19 cellular contexts compared by ENCODE assay signal in genomic region chr17:79790805-79791353, GRCh38. TPM values are rescaled to one million over a fixed set of nuclear protein-coding genes. Genes with fewer than 3 reads are reported as not detected.
DNase-seq lines count a peak whose midpoint lies in the region; ATAC-seq and TF ChIP-seq lines count a peak whose summit lies in the region.
"Had no signal": no experiment of that assay in that cellular context is flagged by ENCODE, and none has a peak within 500 bp of the region (broad histone marks: within the 10 kb centered on the region; RNA-seq: fewer than 3 reads in every experiment).

No MANE protein-coding gene starts in this region.

- H3K79me2 ChIP-seq in mesendoderm (ENCODE audit: control insufficient read depth, insufficient read depth, low read length) = no peaks in the 10 kb centered on the region

- WGBS in mesendoderm (ENCODE audit: extremely low coverage, insufficient coverage, low lambda C conversion rate) = no CpG with 5 or more reads among the region's 38 CpGs

- no peak overlapping the region for H2BK15ac ChIP-seq in mesendoderm (replicated peaks; ENCODE audit: low read depth)

- no peak overlapping the region for H3K56ac ChIP-seq in mesendoderm (ENCODE audit: low read length)

- no peak overlapping the region for H3K9ac ChIP-seq in mesendoderm (ENCODE audit: low read length)

- no peaks in the 10 kb centered on the region for H3K36me3 ChIP-seq in mesendoderm (ENCODE audit: control insufficient read depth, insufficient read depth, low read length)

- POLR2A ChIA-PET in activated B cell treated with CpG ODN at 0.5 μM for 24 hours (lab: Charles Lee) = interaction anchor here (0.6 to 2.1 kb wide), 3 partner anchors 9 to 48 kb away, joined by 4 to 6 read pairs (median 4); partner anchors contain the start of gene CBX4

- H3K4me3 ChIP-seq in mesendoderm (ENCODE audit: low read length) = no peak overlapping the region

- no peak overlapping the region for H3K27ac ChIP-seq in mesendoderm (ENCODE audit: low read depth, low read length)
- H3K27ac ChIP-seq: SJSA1, spleen, suprapubic skin had no signal

- H3K4me1 ChIP-seq in mesendoderm (ENCODE audit: control insufficient read depth, low read depth, low read length) = peaks cover 3% of the 10 kb centered on the region

- peaks cover 62% of the 10 kb centered on the region for H3K27me3 ChIP-seq in mesendoderm (ENCODE audit: insufficient read depth, low read length, poor library complexity)
- H3K27me3 ChIP-seq: SJSA1 had no signal

- CTCF ChIA-PET in activated B cell treated with CpG ODN at 0.5 μM for 24 hours (lab: Charles Lee) = interaction anchor here (1.0 to 1.1 kb wide), 2 partner anchors 48 to 200 kb away, joined by 3 to 4 read pairs; partner anchors contain the start of gene CBX4

- H3K27ac Mint-ChIP-seq in stimulated activated naive CD8-positive, alpha-beta T cell treated with anti-CD3 and anti-CD28 coated beads, Interleukin-15, amount 100 ng/mL, for 72 hours = no peak overlapping the region
- H3K27ac Mint-ChIP-seq in activated B cell treated with CpG ODN at 0.5 μM for 24 hours = no peak overlapping the region
- H3K27ac Mint-ChIP-seq: activated CD4-positive, alpha-beta T cell treated with anti-CD3 and anti-CD28 coated beads, Interleukin-2, amount 10 ng/mL, durations not matched to agents 24 days and 14 days had no signal

- peak overlapping the region; percentile 80 for H3K23ac ChIP-seq in mesendoderm (ENCODE audit: low read length)

- no peaks in the 10 kb centered on the region for H3K79me1 ChIP-seq in mesendoderm (ENCODE audit: low read length)

- no peak overlapping the region for H2BK5ac ChIP-seq in mesendoderm (ENCODE audit: low read length)

- peaks cover 33% of the 10 kb centered on the region for H3K4me1 Mint-ChIP-seq in stimulated activated naive CD8-positive, alpha-beta T cell treated with anti-CD3 and anti-CD28 coated beads, Interleukin-15, amount 100 ng/mL, for 72 hours
- H3K4me1 Mint-ChIP-seq in activated B cell treated with CpG ODN at 0.5 μM for 24 hours = peaks cover 14% of the 10 kb centered on the region

- intact Hi-C loops in activated B cell treated with CpG ODN at 0.5 μM for 24 hours (cut with micrococcal nuclease) = loop anchor here (1.0 kb wide), 3 partner anchors 8 to 200 kb away; no protein-coding TSS in a partner anchor

- peak; percentile 31 for ATAC-seq in stimulated activated naive CD8-positive, alpha-beta T cell treated with anti-CD3 and anti-CD28 coated beads, Interleukin-15, amount 100 ng/mL, for 72 hours
- no peak for ATAC-seq in stimulated activated naive CD8-positive, alpha-beta T cell treated with anti-CD3 and anti-CD28 coated beads, Interleukin-15, Interleukin-2, amounts not matched to agents 100 U/mL and 50 U/mL, for 24 hours
- peak; percentile 18 for ATAC-seq in activated B cell treated with CpG ODN at 0.5 μM for 24 hours (ENCODE audit: low read depth)
- ATAC-seq in GM18907 (IDR thresholded peaks at IDR 0.05; ENCODE audit: unreplicated experiment) = no peak

- no peak overlapping the region for H2AK5ac ChIP-seq in mesendoderm (ENCODE audit: low read length)

- no peak overlapping the region for H3K4me2 ChIP-seq in mesendoderm (ENCODE audit: low read length)

- no peak overlapping the region for H4K5ac ChIP-seq in mesendoderm (ENCODE audit: low read length)

- H3K9me3 Mint-ChIP-seq in stimulated activated naive CD8-positive, alpha-beta T cell treated with anti-CD3 and anti-CD28 coated beads, Interleukin-15, amount 100 ng/mL, for 72 hours = no peaks in the 10 kb centered on the region
- H3K9me3 Mint-ChIP-seq in activated B cell treated with CpG ODN at 0.5 μM for 24 hours = no peaks in the 10 kb centered on the region
- H3K9me3 Mint-ChIP-seq: activated CD4-positive, alpha-beta T cell treated with anti-CD3 and anti-CD28 coated beads, Interleukin-2, amount 10 ng/mL, durations not matched to agents 24 days and 14 days had no signal

- peak overlapping the region; percentile 20 to 52 for H3K4me3 Mint-ChIP-seq in stimulated activated naive CD8-positive, alpha-beta T cell treated with anti-CD3 and anti-CD28 coated beads, Interleukin-15, amount 100 ng/mL, for 72 hours
- no peak overlapping the region for H3K4me3 Mint-ChIP-seq in activated B cell treated with CpG ODN at 0.5 μM for 24 hours
- H3K4me3 Mint-ChIP-seq: activated CD4-positive, alpha-beta T cell treated with anti-CD3 and anti-CD28 coated beads, Interleukin-2, amount 10 ng/mL, durations not matched to agents 24 days and 14 days had no signal

- H3K27me3 Mint-ChIP-seq in stimulated activated naive CD8-positive, alpha-beta T cell treated with anti-CD3 and anti-CD28 coated beads, Interleukin-15, amount 100 ng/mL, for 72 hours = peaks cover 78% of the 10 kb centered on the region
- peaks cover 40% of the 10 kb centered on the region for H3K27me3 Mint-ChIP-seq in activated B cell treated with CpG ODN at 0.5 μM for 24 hours

- no peak for DNase-seq in stimulated activated naive CD8-positive, alpha-beta T cell treated with anti-CD3 and anti-CD28 coated beads, Interleukin-15, amount 100 ng/mL, for 72 hours
- no peak for DNase-seq in stimulated activated naive CD8-positive, alpha-beta T cell treated with anti-CD3 and anti-CD28 coated beads, Interleukin-15, Interleukin-2, amounts not matched to agents 100 U/mL and 50 U/mL, for 24 hours
- DNase-seq in activated B cell treated with CpG ODN at 0.5 μM for 24 hours = no peak
- DNase-seq in mesendoderm = no peak
- DNase-seq in NCI-H2029 treated with DMSO at 0.1 percent for 48 hours (lab: John Stamatoyannopoulos, UW) = no peak
- DNase-seq in cerebellar cortex (ENCODE audit: low spot score) = no peak
- no peak for DNase-seq in RKO (ENCODE audit: low spot score)
- DNase-seq: activated CD4-positive, alpha-beta T cell treated with anti-CD3 and anti-CD28 coated beads, Interleukin-2, amount 10 ng/mL, durations not matched to agents 24 days and 14 days; AML-193; foreskin melanocyte; NCI-H1417; NCI-H2171 treated with DMSO at 0.1 percent for 48 hours; NCI-H748 treated with DMSO at 0.1 percent for 48 hours; OCI-M1; spleen; stimulated activated CD8-positive, alpha-beta memory T cell treated with anti-CD3 and anti-CD28 coated beads, Interleukin-4, amount 100 ng/mL, for 48 hours had no signal

- no peak overlapping the region for H3K18ac ChIP-seq in mesendoderm (ENCODE audit: low read length)

- no peak overlapping the region for H3K4ac ChIP-seq in mesendoderm (ENCODE audit: low read depth, low read length)

- no peak overlapping the region for H2BK120ac ChIP-seq in mesendoderm (ENCODE audit: low read depth, low read length)

- H3K36me3 Mint-ChIP-seq in activated B cell treated with CpG ODN at 0.5 μM for 24 hours (ENCODE audit: low read depth) = no peaks in the 10 kb centered on the region

- no peak for TF ChIP-seq CTCF in activated B cell treated with CpG ODN at 0.5 μM for 24 hours (IDR thresholded peaks at IDR 0.05)

- H4K8ac ChIP-seq in mesendoderm (ENCODE audit: low read depth, low read length) = no peak overlapping the region

RNA-seq across cellular contexts. Expression of gene CBX8, which starts 6.0 kb away (rescaled TPM):
- total RNA-seq in activated B cell treated with CpG ODN at 0.5 μM for 24 hours = 4.0 and 4.9 TPM in 2 replicates
- 0.17 TPM for polyA plus RNA-seq in mesendoderm (2013, experiment 1 of 2)
- polyA plus RNA-seq in mesendoderm (2013, experiment 2 of 2) = 0.34 TPM

RNA-seq across cellular contexts. Expression of gene CBX2, which starts 12.9 kb away (rescaled TPM):
- total RNA-seq in activated B cell treated with CpG ODN at 0.5 μM for 24 hours = 0.37 and 0.67 TPM in 2 replicates
- 25.1 TPM for polyA plus RNA-seq in mesendoderm (2013, experiment 1 of 2)
- polyA plus RNA-seq in mesendoderm (2013, experiment 2 of 2) = 25.0 TPM

RNA-seq across cellular contexts. Expression of gene CBX4, which starts 48.4 kb away (rescaled TPM):
- total RNA-seq in activated B cell treated with CpG ODN at 0.5 μM for 24 hours = 55.6 and 56.3 TPM in 2 replicates
- polyA plus RNA-seq in mesendoderm (2013, experiment 1 of 2) = 3.7 TPM
- 3.6 TPM for polyA plus RNA-seq in mesendoderm (2013, experiment 2 of 2)

Comparison
In these comparisons a context has a peak if more than half of its experiments do, and no peak if none do; other contexts are left out.
1. ATAC-seq: peak in stimulated activated naive CD8-positive, alpha-beta T cell treated with anti-CD3 and anti-CD28 coated beads, Interleukin-15, amount 100 ng/mL, for 72 hours (single experiment) and activated B cell treated with CpG ODN at 0.5 μM for 24 hours (single experiment); none in stimulated activated naive CD8-positive, alpha-beta T cell treated with anti-CD3 and anti-CD28 coated beads, Interleukin-15, Interleukin-2, amounts not matched to agents 100 U/mL and 50 U/mL, for 24 hours (single experiment) and GM18907 (single experiment).